ENCODE assay signal across 1 cellular context in the genomic region with DNA sequence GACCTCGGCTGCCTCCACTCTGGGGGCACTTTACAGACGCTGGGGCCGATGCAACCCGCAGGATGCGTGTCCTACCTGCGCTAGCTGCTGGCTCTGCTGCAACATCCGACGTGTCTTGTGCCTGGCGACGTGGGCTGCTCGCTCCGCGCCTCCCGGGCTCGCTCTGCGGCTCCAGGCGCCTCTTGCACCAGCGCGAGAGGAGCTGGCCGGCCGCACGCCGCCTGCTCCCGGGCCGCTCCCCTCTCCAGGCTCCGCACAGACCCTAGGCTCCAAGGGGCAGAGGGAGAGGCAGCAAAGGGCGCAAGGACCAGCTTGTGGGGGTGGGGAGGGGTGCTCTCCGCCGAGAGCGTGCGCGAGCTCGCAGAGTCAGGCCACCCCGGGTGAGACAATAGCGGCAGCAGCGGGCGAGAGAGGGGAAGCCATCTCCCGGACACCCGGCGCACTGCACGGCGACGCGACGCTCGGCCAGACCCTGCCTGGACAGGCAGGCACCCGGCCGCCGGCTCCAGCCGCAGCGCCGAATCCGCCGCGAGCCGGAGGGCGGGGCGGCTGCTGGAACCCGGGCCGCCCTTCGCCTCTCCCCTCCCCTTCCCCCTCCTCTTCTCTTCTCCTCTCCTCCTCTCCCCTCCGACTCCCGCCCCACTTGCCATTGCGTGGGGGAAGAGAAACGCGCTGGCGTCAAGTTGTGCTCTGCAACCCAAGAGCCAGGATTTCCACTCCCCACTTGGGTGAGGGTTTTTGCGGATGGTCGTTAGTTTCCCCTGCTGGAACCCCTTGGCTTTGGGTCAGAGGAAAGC.
TF ChIP-seq lines count a peak whose summit lies in the region.

A gene with protein sequence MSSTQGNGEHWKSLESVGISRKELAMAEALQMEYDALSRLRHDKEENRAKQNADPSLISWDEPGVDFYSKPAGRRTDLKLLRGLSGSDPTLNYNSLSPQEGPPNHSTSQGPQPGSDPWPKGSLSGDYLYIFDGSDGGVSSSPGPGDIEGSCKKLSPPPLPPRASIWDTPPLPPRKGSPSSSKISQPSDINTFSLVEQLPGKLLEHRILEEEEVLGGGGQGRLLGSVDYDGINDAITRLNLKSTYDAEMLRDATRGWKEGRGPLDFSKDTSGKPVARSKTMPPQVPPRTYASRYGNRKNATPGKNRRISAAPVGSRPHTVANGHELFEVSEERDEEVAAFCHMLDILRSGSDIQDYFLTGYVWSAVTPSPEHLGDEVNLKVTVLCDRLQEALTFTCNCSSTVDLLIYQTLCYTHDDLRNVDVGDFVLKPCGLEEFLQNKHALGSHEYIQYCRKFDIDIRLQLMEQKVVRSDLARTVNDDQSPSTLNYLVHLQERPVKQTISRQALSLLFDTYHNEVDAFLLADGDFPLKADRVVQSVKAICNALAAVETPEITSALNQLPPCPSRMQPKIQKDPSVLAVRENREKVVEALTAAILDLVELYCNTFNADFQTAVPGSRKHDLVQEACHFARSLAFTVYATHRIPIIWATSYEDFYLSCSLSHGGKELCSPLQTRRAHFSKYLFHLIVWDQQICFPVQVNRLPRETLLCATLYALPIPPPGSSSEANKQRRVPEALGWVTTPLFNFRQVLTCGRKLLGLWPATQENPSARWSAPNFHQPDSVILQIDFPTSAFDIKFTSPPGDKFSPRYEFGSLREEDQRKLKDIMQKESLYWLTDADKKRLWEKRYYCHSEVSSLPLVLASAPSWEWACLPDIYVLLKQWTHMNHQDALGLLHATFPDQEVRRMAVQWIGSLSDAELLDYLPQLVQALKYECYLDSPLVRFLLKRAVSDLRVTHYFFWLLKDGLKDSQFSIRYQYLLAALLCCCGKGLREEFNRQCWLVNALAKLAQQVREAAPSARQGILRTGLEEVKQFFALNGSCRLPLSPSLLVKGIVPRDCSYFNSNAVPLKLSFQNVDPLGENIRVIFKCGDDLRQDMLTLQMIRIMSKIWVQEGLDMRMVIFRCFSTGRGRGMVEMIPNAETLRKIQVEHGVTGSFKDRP (N-terminal part only) (minus strand): TSS at position 525 of the 797 bp plus-strand sequence. CDS start 25,003 bp downstream, outside the sequence.

TF ChIP-seq in HepG2, 621 proteins besides CTCF, POLR2A, EP300 and RAD21 (continued from another document and continues in another):
- TF ChIP-seq BORCS8-MEF2B (CRISPR knock-in tag; IDR thresholded peaks at IDR 0.05) (peak; percentile 55; the same call in 1 of the 2 replicates), KAT7 (CRISPR knock-in tag; IDR thresholded peaks at IDR 0.05; ENCODE audit: borderline replicate concordance) (0 out of 2 replicates have a peak, but pooled peaks have one; percentile 58), ISX (CRISPR knock-in tag; conservative IDR thresholded peaks at IDR 0.05) (no peak), ZNF703 (CRISPR knock-in tag; IDR thresholded peaks at IDR 0.05; ENCODE audit: borderline replicate concordance) (peak; percentile 93), ZNF441 (CRISPR knock-in tag; IDR thresholded peaks at IDR 0.05; ENCODE audit: borderline replicate concordance) (0 out of 2 replicates have a peak, but pooled peaks have one; percentile 40), RFXAP (CRISPR knock-in tag; IDR thresholded peaks at IDR 0.05; ENCODE audit: borderline replicate concordance) (peak; percentile 69; the same call in 1 of the 2 replicates), ZNF121 (CRISPR knock-in tag; IDR thresholded peaks at IDR 0.05) (no peak), AHR (CRISPR knock-in tag; IDR thresholded peaks at IDR 0.05) (no peak; the same call in 1 of the 2 replicates), KDM3A (CRISPR knock-in tag; IDR thresholded peaks at IDR 0.05; ENCODE audit: low read depth) (peak; percentile 79), ZNF777 (CRISPR knock-in tag; IDR thresholded peaks at IDR 0.05) (peak; percentile 96), ZNF83 (CRISPR knock-in tag; IDR thresholded peaks at IDR 0.05; ENCODE audit: borderline replicate concordance) (no peak), ZNF263 (CRISPR knock-in tag; IDR thresholded peaks at IDR 0.05) (peak; percentile 23; the same call in 1 of the 2 replicates), RBFOX2 (IDR thresholded peaks at IDR 0.05; ENCODE audit: low read depth, low read length) (peak; percentile 85), ZFX (CRISPR knock-in tag; IDR thresholded peaks at IDR 0.05; ENCODE audit: low read depth) (peak; percentile 75), RNF2 (conservative IDR thresholded peaks at IDR 0.05; ENCODE audit: low read depth) (peak; percentile 94), CCDC6 (CRISPR knock-in tag; IDR thresholded peaks at IDR 0.05) (peak; percentile 58; the same call in 1 of the 2 replicates), THAP11 (CRISPR knock-in tag; IDR thresholded peaks at IDR 0.05) (peak; percentile 37; the same call in 1 of the 2 replicates), ZFY (CRISPR knock-in tag; IDR thresholded peaks at IDR 0.05) (peak; percentile 68), ZNF883 (CRISPR knock-in tag; IDR thresholded peaks at IDR 0.05; ENCODE audit: not compliant biosample characterization) (peak; percentile 88), ZNF431 (CRISPR knock-in tag; IDR thresholded peaks at IDR 0.05; ENCODE audit: borderline replicate concordance, low read depth) (0 out of 2 replicates have a peak, but pooled peaks have one; percentile 26), ZBTB21 (CRISPR knock-in tag; IDR thresholded peaks at IDR 0.05) (no peak), ZNF331 (CRISPR knock-in tag; IDR thresholded peaks at IDR 0.05) (peak; percentile 50; the same call in 1 of the 2 replicates), ZNF235 (CRISPR knock-in tag; IDR thresholded peaks at IDR 0.05; ENCODE audit: borderline replicate concordance) (0 out of 2 replicates have a peak, but pooled peaks have one; percentile 83), SP5 (CRISPR knock-in tag; IDR thresholded peaks at IDR 0.05; ENCODE audit: borderline replicate concordance, low read depth) (peak; percentile 18; the same call in 1 of the 2 replicates), ZNF746 (CRISPR knock-in tag; IDR thresholded peaks at IDR 0.05) (peak; percentile 72; the same call in 1 of the 2 replicates), ATAD3A (CRISPR knock-in tag; IDR thresholded peaks at IDR 0.05) (no peak), MXI1 (IDR thresholded peaks at IDR 0.05; ENCODE audit: borderline replicate concordance, low read depth, low read length) (peak; percentile 68; the same call in 1 of the 3 replicates), ZNF20 (CRISPR knock-in tag; IDR thresholded peaks at IDR 0.05) (0 out of 2 replicates have a peak, but pooled peaks have one; percentile 17), MEIS2 (CRISPR knock-in tag; IDR thresholded peaks at IDR 0.05) (peak; percentile 54; the same call in 1 of the 2 replicates)
- TF ChIP-seq, protein P1, sequence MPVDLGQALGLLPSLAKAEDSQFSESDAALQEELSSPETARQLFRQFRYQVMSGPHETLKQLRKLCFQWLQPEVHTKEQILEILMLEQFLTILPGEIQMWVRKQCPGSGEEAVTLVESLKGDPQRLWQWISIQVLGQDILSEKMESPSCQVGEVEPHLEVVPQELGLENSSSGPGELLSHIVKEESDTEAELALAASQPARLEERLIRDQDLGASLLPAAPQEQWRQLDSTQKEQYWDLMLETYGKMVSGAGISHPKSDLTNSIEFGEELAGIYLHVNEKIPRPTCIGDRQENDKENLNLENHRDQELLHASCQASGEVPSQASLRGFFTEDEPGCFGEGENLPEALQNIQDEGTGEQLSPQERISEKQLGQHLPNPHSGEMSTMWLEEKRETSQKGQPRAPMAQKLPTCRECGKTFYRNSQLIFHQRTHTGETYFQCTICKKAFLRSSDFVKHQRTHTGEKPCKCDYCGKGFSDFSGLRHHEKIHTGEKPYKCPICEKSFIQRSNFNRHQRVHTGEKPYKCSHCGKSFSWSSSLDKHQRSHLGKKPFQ (CRISPR knock-in tag; IDR thresholded peaks at IDR 0.05; ENCODE audit: insufficient replicate concordance): peak; percentile 57
- TF ChIP-seq, protein P2, sequence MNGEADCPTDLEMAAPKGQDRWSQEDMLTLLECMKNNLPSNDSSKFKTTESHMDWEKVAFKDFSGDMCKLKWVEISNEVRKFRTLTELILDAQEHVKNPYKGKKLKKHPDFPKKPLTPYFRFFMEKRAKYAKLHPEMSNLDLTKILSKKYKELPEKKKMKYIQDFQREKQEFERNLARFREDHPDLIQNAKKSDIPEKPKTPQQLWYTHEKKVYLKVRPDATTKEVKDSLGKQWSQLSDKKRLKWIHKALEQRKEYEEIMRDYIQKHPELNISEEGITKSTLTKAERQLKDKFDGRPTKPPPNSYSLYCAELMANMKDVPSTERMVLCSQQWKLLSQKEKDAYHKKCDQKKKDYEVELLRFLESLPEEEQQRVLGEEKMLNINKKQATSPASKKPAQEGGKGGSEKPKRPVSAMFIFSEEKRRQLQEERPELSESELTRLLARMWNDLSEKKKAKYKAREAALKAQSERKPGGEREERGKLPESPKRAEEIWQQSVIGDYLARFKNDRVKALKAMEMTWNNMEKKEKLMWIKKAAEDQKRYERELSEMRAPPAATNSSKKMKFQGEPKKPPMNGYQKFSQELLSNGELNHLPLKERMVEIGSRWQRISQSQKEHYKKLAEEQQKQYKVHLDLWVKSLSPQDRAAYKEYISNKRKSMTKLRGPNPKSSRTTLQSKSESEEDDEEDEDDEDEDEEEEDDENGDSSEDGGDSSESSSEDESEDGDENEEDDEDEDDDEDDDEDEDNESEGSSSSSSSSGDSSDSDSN (CRISPR knock-in tag; IDR thresholded peaks at IDR 0.05): peak; percentile 99
- TF ChIP-seq, protein P3, sequence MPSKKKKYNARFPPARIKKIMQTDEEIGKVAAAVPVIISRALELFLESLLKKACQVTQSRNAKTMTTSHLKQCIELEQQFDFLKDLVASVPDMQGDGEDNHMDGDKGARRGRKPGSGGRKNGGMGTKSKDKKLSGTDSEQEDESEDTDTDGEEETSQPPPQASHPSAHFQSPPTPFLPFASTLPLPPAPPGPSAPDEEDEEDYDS (CRISPR knock-in tag; IDR thresholded peaks at IDR 0.05): peak; percentile 28; the same call in 1 of the 2 replicates
- TF ChIP-seq, protein P4, sequence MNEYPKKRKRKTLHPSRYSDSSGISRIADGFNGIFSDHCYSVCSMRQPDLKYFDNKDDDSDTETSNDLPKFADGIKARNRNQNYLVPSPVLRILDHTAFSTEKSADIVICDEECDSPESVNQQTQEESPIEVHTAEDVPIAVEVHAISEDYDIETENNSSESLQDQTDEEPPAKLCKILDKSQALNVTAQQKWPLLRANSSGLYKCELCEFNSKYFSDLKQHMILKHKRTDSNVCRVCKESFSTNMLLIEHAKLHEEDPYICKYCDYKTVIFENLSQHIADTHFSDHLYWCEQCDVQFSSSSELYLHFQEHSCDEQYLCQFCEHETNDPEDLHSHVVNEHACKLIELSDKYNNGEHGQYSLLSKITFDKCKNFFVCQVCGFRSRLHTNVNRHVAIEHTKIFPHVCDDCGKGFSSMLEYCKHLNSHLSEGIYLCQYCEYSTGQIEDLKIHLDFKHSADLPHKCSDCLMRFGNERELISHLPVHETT (CRISPR knock-in tag; conservative IDR thresholded peaks at IDR 0.05): 0 out of 2 replicates have a peak, but pooled peaks have one; percentile 44
- TF ChIP-seq, protein P5, sequence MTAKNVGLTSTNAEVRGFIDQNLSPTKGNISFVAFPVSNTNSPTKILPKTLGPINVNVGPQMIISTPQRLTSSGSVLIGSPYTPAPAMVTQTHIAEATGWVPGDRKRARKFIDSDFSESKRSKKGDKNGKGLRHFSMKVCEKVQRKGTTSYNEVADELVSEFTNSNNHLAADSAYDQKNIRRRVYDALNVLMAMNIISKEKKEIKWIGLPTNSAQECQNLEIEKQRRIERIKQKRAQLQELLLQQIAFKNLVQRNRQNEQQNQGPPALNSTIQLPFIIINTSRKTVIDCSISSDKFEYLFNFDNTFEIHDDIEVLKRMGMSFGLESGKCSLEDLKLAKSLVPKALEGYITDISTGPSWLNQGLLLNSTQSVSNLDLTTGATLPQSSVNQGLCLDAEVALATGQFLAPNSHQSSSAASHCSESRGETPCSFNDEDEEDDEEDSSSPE (CRISPR knock-in tag; IDR thresholded peaks at IDR 0.05): peak; percentile 27; the same call in 1 of the 2 replicates
- TF ChIP-seq, protein P6, sequence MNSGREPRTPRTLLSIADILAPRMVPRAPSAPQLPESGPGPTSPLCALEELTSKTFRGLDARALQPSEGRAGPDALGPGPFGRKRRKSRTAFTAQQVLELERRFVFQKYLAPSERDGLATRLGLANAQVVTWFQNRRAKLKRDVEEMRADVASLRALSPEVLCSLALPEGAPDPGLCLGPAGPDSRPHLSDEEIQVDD (CRISPR knock-in tag; IDR thresholded peaks at IDR 0.05; ENCODE audit: borderline replicate concordance): 0 out of 2 replicates have a peak, but pooled peaks have one; percentile 43
- TF ChIP-seq, protein P7, sequence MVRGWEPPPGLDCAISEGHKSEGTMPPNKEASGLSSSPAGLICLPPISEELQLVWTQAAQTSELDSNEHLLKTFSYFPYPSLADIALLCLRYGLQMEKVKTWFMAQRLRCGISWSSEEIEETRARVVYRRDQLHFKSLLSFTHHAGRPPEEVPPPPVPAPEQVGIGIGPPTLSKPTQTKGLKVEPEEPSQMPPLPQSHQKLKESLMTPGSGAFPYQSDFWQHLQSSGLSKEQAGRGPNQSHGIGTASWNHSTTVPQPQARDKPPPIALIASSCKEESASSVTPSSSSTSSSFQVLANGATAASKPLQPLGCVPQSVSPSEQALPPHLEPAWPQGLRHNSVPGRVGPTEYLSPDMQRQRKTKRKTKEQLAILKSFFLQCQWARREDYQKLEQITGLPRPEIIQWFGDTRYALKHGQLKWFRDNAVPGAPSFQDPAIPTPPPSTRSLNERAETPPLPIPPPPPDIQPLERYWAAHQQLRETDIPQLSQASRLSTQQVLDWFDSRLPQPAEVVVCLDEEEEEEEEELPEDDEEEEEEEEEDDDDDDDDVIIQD (CRISPR knock-in tag; IDR thresholded peaks at IDR 0.05; ENCODE audit: low read depth): peak; percentile 34; the same call in 1 of the 2 replicates
- TF ChIP-seq, protein P8, sequence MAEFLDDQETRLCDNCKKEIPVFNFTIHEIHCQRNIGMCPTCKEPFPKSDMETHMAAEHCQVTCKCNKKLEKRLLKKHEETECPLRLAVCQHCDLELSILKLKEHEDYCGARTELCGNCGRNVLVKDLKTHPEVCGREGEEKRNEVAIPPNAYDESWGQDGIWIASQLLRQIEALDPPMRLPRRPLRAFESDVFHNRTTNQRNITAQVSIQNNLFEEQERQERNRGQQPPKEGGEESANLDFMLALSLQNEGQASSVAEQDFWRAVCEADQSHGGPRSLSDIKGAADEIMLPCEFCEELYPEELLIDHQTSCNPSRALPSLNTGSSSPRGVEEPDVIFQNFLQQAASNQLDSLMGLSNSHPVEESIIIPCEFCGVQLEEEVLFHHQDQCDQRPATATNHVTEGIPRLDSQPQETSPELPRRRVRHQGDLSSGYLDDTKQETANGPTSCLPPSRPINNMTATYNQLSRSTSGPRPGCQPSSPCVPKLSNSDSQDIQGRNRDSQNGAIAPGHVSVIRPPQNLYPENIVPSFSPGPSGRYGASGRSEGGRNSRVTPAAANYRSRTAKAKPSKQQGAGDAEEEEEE (CRISPR knock-in tag; IDR thresholded peaks at IDR 0.05; ENCODE audit: borderline replicate concordance): no peak
- TF ChIP-seq, protein P9, sequence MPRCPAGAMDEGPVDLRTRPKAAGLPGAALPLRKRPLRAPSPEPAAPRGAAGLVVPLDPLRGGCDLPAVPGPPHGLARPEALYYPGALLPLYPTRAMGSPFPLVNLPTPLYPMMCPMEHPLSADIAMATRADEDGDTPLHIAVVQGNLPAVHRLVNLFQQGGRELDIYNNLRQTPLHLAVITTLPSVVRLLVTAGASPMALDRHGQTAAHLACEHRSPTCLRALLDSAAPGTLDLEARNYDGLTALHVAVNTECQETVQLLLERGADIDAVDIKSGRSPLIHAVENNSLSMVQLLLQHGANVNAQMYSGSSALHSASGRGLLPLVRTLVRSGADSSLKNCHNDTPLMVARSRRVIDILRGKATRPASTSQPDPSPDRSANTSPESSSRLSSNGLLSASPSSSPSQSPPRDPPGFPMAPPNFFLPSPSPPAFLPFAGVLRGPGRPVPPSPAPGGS (CRISPR knock-in tag; IDR thresholded peaks at IDR 0.05): peak; percentile 80; the same call in 1 of the 2 replicates
